In the genomic region with DNA sequence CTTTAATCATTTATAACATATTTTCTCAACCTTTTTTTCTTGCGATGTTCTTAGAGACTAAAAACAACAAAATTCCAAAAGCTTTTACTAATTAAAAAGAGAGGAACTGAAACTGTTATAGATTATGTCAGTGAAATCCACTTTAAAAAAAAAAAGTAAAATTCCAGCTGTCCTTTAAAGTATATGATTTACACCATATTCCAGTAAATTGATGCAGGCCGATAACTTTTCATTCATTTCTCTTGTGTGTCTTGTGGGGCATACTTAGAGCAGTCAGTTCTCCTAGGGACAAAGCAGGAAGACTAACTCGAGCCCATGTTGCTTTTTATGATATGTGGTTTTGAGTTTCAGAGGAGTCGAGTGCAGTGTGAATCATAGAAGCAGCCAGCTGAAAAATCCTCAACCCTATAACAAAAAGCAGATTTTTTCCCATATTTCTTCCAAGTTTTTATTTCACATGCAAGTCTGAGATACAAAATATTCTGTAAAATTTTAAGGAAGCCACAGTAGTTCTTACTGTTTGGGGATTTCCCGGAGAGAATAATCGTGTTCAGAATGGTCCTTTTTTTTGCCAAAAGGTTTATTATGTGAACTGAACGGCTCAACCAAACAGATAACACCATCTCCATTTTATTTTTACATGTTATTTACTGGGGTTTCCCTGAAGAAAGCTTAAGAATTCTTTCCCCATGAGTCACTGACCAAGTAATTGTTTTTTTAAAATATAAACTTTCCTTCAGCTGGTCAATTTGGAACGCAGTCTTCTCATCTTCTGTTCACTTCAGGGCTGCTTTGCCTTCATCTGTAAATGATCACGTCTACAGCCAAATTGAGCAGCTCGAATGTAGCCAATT, we compare ENCODE assay signal across 8 cellular contexts.
DNase-seq lines count a peak whose midpoint lies in the region; ATAC-seq and TF ChIP-seq lines count a peak whose summit lies in the region.

No MANE protein-coding gene starts in this region.

- no peaks in the 10 kb centered on the region for H4K20me1 ChIP-seq in Karpas-422 (ENCODE audit: insufficient read depth, low read depth, low read length)

- DNase-seq in AG08396 (ENCODE audit: low spot score), result peak; percentile 33
- DNase-seq in HFF-Myc (ENCODE audit: extremely low read depth, low read depth), result peak; percentile 87
- DNase-seq in activated CD4-positive, alpha-beta memory T cell treated with anti-CD3 and anti-CD28 coated beads for 36 hours, result no peak
- DNase-seq in immature natural killer cell, result peak in 1 of 3 donors; percentile 5
- DNase-seq in Karpas-422, result no peak
- DNase-seq in HEK293T (ENCODE audit: extremely low spot score), result no peak
- DNase-seq in middle frontal gyrus (ENCODE audit: extremely low spot score, low spot score), result no peak

- intact Hi-C loops in activated CD4-positive, alpha-beta memory T cell treated with anti-CD3 and anti-CD28 coated beads for 36 hours (cut with micrococcal nuclease), result loop anchor here (1.0 kb wide), 1 partner anchor 15 kb away; no protein-coding TSS in a partner anchor

- H3K4me3 ChIP-seq in HFF-Myc (replicated peaks; ENCODE audit: low read depth, low read length) (peak overlapping the region; percentile 4; the same call in 1 of the 2 replicates), Karpas-422 (ENCODE audit: low read length) (no peak overlapping the region)

- no peak overlapping the region for H3K4me3 Mint-ChIP-seq in activated CD4-positive, alpha-beta memory T cell treated with anti-CD3 and anti-CD28 coated beads for 36 hours
- H3K4me3 Mint-ChIP-seq in immature natural killer cell, result peak overlapping the region; percentile 73 to 81 (median 74)

- H3K4me1 Mint-ChIP-seq in activated CD4-positive, alpha-beta memory T cell treated with anti-CD3 and anti-CD28 coated beads for 36 hours (ENCODE audit: low read depth), result peaks cover 47% of the 10 kb centered on the region
- H3K4me1 Mint-ChIP-seq in immature natural killer cell, result peaks cover 31 to 37% of the 10 kb centered on the region in 2 donors

- H3K4me1 ChIP-seq in Karpas-422 (ENCODE audit: low read length), result no peaks in the 10 kb centered on the region

- H3K4me2 ChIP-seq in Karpas-422 (ENCODE audit: low read depth, low read length, poor library complexity, severe bottlenecking), result no peak overlapping the region

- POLR2A ChIA-PET in activated CD4-positive, alpha-beta memory T cell treated with anti-CD3 and anti-CD28 coated beads for 36 hours (lab: Charles Lee), result interaction anchor here (1.4 to 1.9 kb wide), 2 partner anchors 15 to 16 kb away, joined by 3 to 7 read pairs; no protein-coding TSS in a partner anchor
- POLR2A ChIA-PET in HEK293T (lab: Yijun Ruan, JAX), result interaction anchor here (1.5 kb wide), 1 partner anchor 15 kb away, joined by 5 read pairs; no protein-coding TSS in a partner anchor

- peaks cover 23% of the 10 kb centered on the region for H3K9me3 Mint-ChIP-seq in activated CD4-positive, alpha-beta memory T cell treated with anti-CD3 and anti-CD28 coated beads for 36 hours
- peaks cover 0 to 13% (median 6%) of the 10 kb centered on the region in 6 donors for H3K9me3 Mint-ChIP-seq in immature natural killer cell

- CTCF ChIA-PET in activated CD4-positive, alpha-beta memory T cell treated with anti-CD3 and anti-CD28 coated beads for 36 hours (lab: Charles Lee), result interaction anchor here (1.4 to 2.2 kb wide), 3 partner anchors 15 to 56 kb away, joined by 3 to 7 read pairs (median 5); no protein-coding TSS in a partner anchor
- CTCF ChIA-PET in HEK293T (lab: Yijun Ruan, JAX), result no interaction called here

- H3K9me2 ChIP-seq in Karpas-422 (replicated peaks; ENCODE audit: insufficient read depth, low read length), result no peaks in the 10 kb centered on the region

- H3K9me3 ChIP-seq in Karpas-422 (ENCODE audit: low read length), result no peaks in the 10 kb centered on the region

- no peaks in the 10 kb centered on the region for H3K79me2 ChIP-seq in Karpas-422 (ENCODE audit: low read length)

- H3K27me3 ChIP-seq in Karpas-422 (ENCODE audit: low read length), result no peaks in the 10 kb centered on the region

- no peak for ATAC-seq in HG03442 (IDR thresholded peaks at IDR 0.05; ENCODE audit: unreplicated experiment)

- no peak overlapping the region for H3K27ac ChIP-seq in Karpas-422 (ENCODE audit: low read length)

- peak overlapping the region; percentile 21 for H3K27ac Mint-ChIP-seq in activated CD4-positive, alpha-beta memory T cell treated with anti-CD3 and anti-CD28 coated beads for 36 hours
- peak overlapping the region; percentile 68 to 89 (median 82) for H3K27ac Mint-ChIP-seq in immature natural killer cell

- H3K36me3 Mint-ChIP-seq in activated CD4-positive, alpha-beta memory T cell treated with anti-CD3 and anti-CD28 coated beads for 36 hours, result peaks cover 8% of the 10 kb centered on the region
- H3K36me3 Mint-ChIP-seq in immature natural killer cell, result peaks cover 7 to 28% (median 16%) of the 10 kb centered on the region in 3 donors

- no peaks in the 10 kb centered on the region for H3K27me3 Mint-ChIP-seq in activated CD4-positive, alpha-beta memory T cell treated with anti-CD3 and anti-CD28 coated beads for 36 hours
- peaks cover 0 to 6% (median 2%) of the 10 kb centered on the region in 3 donors for H3K27me3 Mint-ChIP-seq in immature natural killer cell (ENCODE audit: low read depth in 3 of 3)

- H3K9ac ChIP-seq in Karpas-422 (ENCODE audit: low read length), result no peak overlapping the region

- no peak for TF ChIP-seq CTCF in HFF-Myc (IDR thresholded peaks at IDR 0.05; ENCODE audit: low read depth, low read length, missing control alignments)

- no peaks in the 10 kb centered on the region for H3K36me3 ChIP-seq in Karpas-422 (ENCODE audit: insufficient read depth, low read length)

- H2AFZ ChIP-seq in Karpas-422 (ENCODE audit: low read length), result no peak overlapping the region

TF ChIP-seq in HEK293T, 16 proteins besides CTCF, POLR2A, EP300 and RAD21:
- TF ChIP-seq BHLHE40 (IDR thresholded peaks at IDR 0.05; ENCODE audit: borderline replicate concordance) (no peak), L3MBTL2 (conservative IDR thresholded peaks at IDR 0.05) (no peak), FOXA1 (IDR thresholded peaks at IDR 0.05) (no peak)

Comparison
In these comparisons a context has a peak if more than half of its experiments do, and no peak if none do; other contexts are left out.
1. DNase-seq: peak in AG08396 (single experiment) and HFF-Myc (single experiment); none in activated CD4-positive, alpha-beta memory T cell treated with anti-CD3 and anti-CD28 coated beads for 36 hours (single experiment), Karpas-422 (single experiment), HEK293T (single experiment) and middle frontal gyrus (single experiment).